In the genomic region with DNA sequence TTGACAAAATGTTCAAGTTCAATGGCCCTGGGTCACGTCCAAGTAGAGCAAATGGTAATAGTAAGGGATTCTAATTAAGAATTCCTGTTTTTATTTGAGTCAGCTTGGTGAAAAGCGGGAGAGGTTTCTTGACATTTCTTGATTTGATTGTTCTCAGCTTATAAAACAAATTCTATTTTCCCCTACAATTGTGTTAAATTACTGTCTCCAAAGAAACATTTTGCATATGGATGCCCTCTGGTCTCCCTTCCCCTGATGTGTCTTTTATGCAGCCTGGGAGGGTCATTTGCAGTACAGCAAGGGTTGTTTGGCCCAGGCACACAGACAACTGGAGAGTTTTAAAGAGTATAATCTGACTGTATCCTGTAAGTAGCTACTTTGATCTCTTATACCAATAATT, we compare ENCODE assay signal across 23 cellular contexts.
A peak's percentile ranks its signal among the peaks of the same experiment; 100 is the strongest.
DNase-seq lines count a peak whose midpoint lies in the region; ATAC-seq, FAIRE-seq and TF ChIP-seq lines count a peak whose summit lies in the region.
"Had no signal": no experiment of that assay in that cellular context is flagged by ENCODE, and none has a peak within 500 bp of the region (broad histone marks: within the 10 kb centered on the region; RNA-seq: fewer than 3 reads in every experiment).

No MANE protein-coding gene starts in this region.

- no peak for TF ChIP-seq EP300 in H1 (IDR thresholded peaks at IDR 0.05; ENCODE audit: borderline replicate concordance in 1 of 2, low read depth in 2 of 2, low read length in 2 of 2)

- no peak overlapping the region for H3K9ac ChIP-seq in H9 (ENCODE audit: extremely low read depth, insufficient read length, low read length)
- peak overlapping the region; percentile 43 for H3K9ac ChIP-seq in HUES6 (ENCODE audit: low read length)
- no peak overlapping the region for H3K9ac ChIP-seq in H1 (replicated peaks in 1 of 4; ENCODE audit: extremely low read depth in 1 of 4, low read depth in 3 of 4, low read length in 3 of 4)

- H2BK5ac ChIP-seq in H9 (ENCODE audit: insufficient read length, low read length), result no peak overlapping the region
- H2BK5ac ChIP-seq in H1 (ENCODE audit: low read depth, low read length), result peak overlapping the region; percentile 95; the same call in 1 of the 2 replicates

- H3K4me2 ChIP-seq in H9 (ENCODE audit: insufficient read depth, insufficient read length, low read length) (no peak overlapping the region), H1 (ENCODE audit: insufficient read depth in 1 of 2, low read depth in 2 of 2, low read length in 2 of 2) (peak overlapping the region; percentile 29 to 59; a peak in 2 of 4 replicates)

- H2AK5ac ChIP-seq in H9 (ENCODE audit: insufficient read length, low read length) (no peak overlapping the region), H1 (ENCODE audit: low read depth, low read length) (peak overlapping the region; percentile 47; the same call in 1 of the 2 replicates)

- H3K23me2 ChIP-seq in H9 (ENCODE audit: insufficient read length, low read depth, low read length, poor library complexity, severe bottlenecking) (no peaks in the 10 kb centered on the region), H1 (ENCODE audit: low read depth, low read length) (no peaks in the 10 kb centered on the region)

- H3K79me2 ChIP-seq in H9 (ENCODE audit: insufficient read depth, low read length) (no peaks in the 10 kb centered on the region), H1 (ENCODE audit: control insufficient read depth in 1 of 2, insufficient read depth in 2 of 2, low read length in 2 of 2) (no peaks in the 10 kb centered on the region)

- intact Hi-C loops in aorta (cut with DNase I), result no loop called here

- no peaks in the 10 kb centered on the region; the same call in 1 of the 2 replicates for H3K27me3 Mint-ChIP-seq in H9 (ENCODE audit: low read depth)
- H3K27me3 Mint-ChIP-seq: CD4-positive, alpha-beta memory T cell had no signal

- H3K23ac ChIP-seq in H9 (ENCODE audit: insufficient read length, low read depth, low read length) (no peak overlapping the region), H1 (ENCODE audit: insufficient read length) (no peak overlapping the region)

- H3K36me3 ChIP-seq in HUES6 (ENCODE audit: control insufficient read depth, insufficient read depth, low read length), result no peaks in the 10 kb centered on the region
- H3K36me3 ChIP-seq in H1 (ENCODE audit: control insufficient read depth in 2 of 4, insufficient read depth in 4 of 4, low read length in 3 of 4), result no peaks in the 10 kb centered on the region
- H3K36me3 ChIP-seq in neuron (ENCODE audit: insufficient read depth, low read length), result no peaks in the 10 kb centered on the region
- no peaks in the 10 kb centered on the region for H3K36me3 ChIP-seq in aorta (ENCODE audit: control insufficient read depth in 1 of 2, insufficient read depth in 2 of 2, low read length in 1 of 2)
- H3K36me3 ChIP-seq: MG63 had no signal

- DNase-seq in H9 (no peak), H1 (ENCODE audit: low read depth in 1 of 2, low spot score in 2 of 2) (no peak), aorta (no peak)
- no peak for DNase-seq in activated CD8-positive, alpha-beta memory T cell treated with anti-CD3 and anti-CD28 coated beads for 24 hours
- DNase-seq: CD4-positive, alpha-beta memory T cell; COR-L47; GF-D8; IMR-90; KG1; MG63; NCI-H1105 treated with DMSO at 0.1 percent for 48 hours; NCI-H146; NCI-H2029 treated with DMSO at 0.1 percent for 48 hours; NCI-H69; SHP77 treated with DMSO at 0.1 percent for 48 hours had no signal

- peaks cover 0 to 1% of the 10 kb centered on the region in 2 experiments; a peak in 2 of 5 replicates for H3K9me3 Mint-ChIP-seq in H9

- H2AFZ ChIP-seq in H9 (ENCODE audit: low read length), result no peak overlapping the region
- no peak overlapping the region for H2AFZ ChIP-seq in H1 (ENCODE audit: low read length)
- peak overlapping the region; percentile 4 for H2AFZ ChIP-seq in neuron (ENCODE audit: low read depth, low read length)

- POLR2A ChIA-PET in H1 (lab: Charles Lee; ENCODE audit: partially characterized antibody), result interaction anchor here (0.8 to 2.5 kb wide), 4 partner anchors 27 to 209 kb away, joined by 3 to 8 read pairs (median 4); partner anchors contain the start of gene SEMA6A

- H3K79me1 ChIP-seq in H9 (ENCODE audit: insufficient read depth, low read depth, low read length, poor library complexity, severe bottlenecking) (no peaks in the 10 kb centered on the region), H1 (ENCODE audit: low read depth, low read length) (no peaks in the 10 kb centered on the region)

- peaks cover 0 to 4% (median 2%) of the 10 kb centered on the region in 3 experiments; a peak in 1 of 7 replicates for H3K36me3 Mint-ChIP-seq in H9 (ENCODE audit: insufficient read depth in 1 of 3, low read depth in 3 of 3)
- H3K36me3 Mint-ChIP-seq: CD4-positive, alpha-beta memory T cell had no signal

- ATAC-seq in HG02981 (IDR thresholded peaks at IDR 0.05; ENCODE audit: unreplicated experiment) (no peak), aorta (ENCODE audit: low FRiP score) (no peak)
- ATAC-seq: Panc1 had no signal

- no peak for TF ChIP-seq RAD21 in H1 (IDR thresholded peaks at IDR 0.05 in 1 of 2, conservative IDR thresholded peaks at IDR 0.05 in 1 of 2; ENCODE audit: low read depth in 2 of 2, low read length in 2 of 2)

- H3K56ac ChIP-seq in H9 (ENCODE audit: insufficient read length, low read depth, low read length) (no peak overlapping the region), H1 (replicated peaks; ENCODE audit: insufficient read length, low read depth, low read length) (no peak overlapping the region)

- no peak for TF ChIP-seq CTCF in H9 (conservative IDR thresholded peaks at IDR 0.05)
- no peak for TF ChIP-seq CTCF in H1 (IDR thresholded peaks at IDR 0.05; ENCODE audit: control extremely low read depth in 1 of 3, insufficient read depth in 1 of 3, low read depth in 1 of 3, low read length in 3 of 3)

- H3K14ac ChIP-seq in H9 (ENCODE audit: insufficient read depth, low read length) (no peak overlapping the region), H1 (ENCODE audit: insufficient read length) (no peak overlapping the region)

- H3K27ac Mint-ChIP-seq in H9, result peak overlapping the region in 1 of 3 experiments; percentile 95; a peak in 5 of 7 replicates
- H3K27ac Mint-ChIP-seq: CD4-positive, alpha-beta memory T cell had no signal

- H3K9me3 ChIP-seq in H9 (ENCODE audit: control insufficient read depth, low read depth, low read length), result no peaks in the 10 kb centered on the region
- H3K9me3 ChIP-seq in HUES6 (ENCODE audit: control insufficient read depth, insufficient read depth, low read depth, low read length), result peaks cover 8% of the 10 kb centered on the region; the same call in 1 of the 2 replicates
- H3K9me3 ChIP-seq in H1 (ENCODE audit: insufficient read depth in 2 of 2, low read depth in 1 of 2, low read length in 1 of 2), result no peaks in the 10 kb centered on the region
- H3K9me3 ChIP-seq in neuron (ENCODE audit: low read length), result no peaks in the 10 kb centered on the region
- no peaks in the 10 kb centered on the region for H3K9me3 ChIP-seq in aorta (ENCODE audit: control insufficient read depth, low read length)
- H3K9me3 ChIP-seq: MG63 had no signal

- CTCF ChIA-PET in H1 (lab: Charles Lee; ENCODE audit: partially characterized antibody), result interaction anchor here (1.2 to 1.6 kb wide), 2 partner anchors 12 to 24 kb away, joined by 3 to 8 read pairs; no protein-coding TSS in a partner anchor

- no peak overlapping the region for H4K5ac ChIP-seq in H9 (ENCODE audit: insufficient read length, low read depth, low read length)
- no peak overlapping the region for H4K5ac ChIP-seq in H1 (ENCODE audit: insufficient read length, low read depth, low read length)

- no peaks in the 10 kb centered on the region for H4K20me1 ChIP-seq in H9 (ENCODE audit: control insufficient read depth, insufficient read depth, insufficient read length)
- H4K20me1 ChIP-seq in H1 (replicated peaks in 1 of 2; ENCODE audit: control insufficient read depth in 1 of 2, insufficient read depth in 2 of 2, low read length in 2 of 2), result no peaks in the 10 kb centered on the region

- H3K4me1 ChIP-seq in H9 (ENCODE audit: insufficient read depth, low read length) (peaks cover 3% of the 10 kb centered on the region), HUES6 (ENCODE audit: control insufficient read depth, insufficient read depth, low read length) (peaks cover 55% of the 10 kb centered on the region), H1 (replicated peaks in 1 of 4; ENCODE audit: control insufficient read depth in 3 of 4, insufficient read depth in 4 of 4, low read length in 3 of 4) (peaks cover 6 to 19% (median 15%) of the 10 kb centered on the region in 4 experiments), neuron (ENCODE audit: insufficient read depth, low read length) (peaks cover 17% of the 10 kb centered on the region), aorta (ENCODE audit: control insufficient read depth in 1 of 2, insufficient read depth in 2 of 2, low read length in 2 of 2) (no peaks in the 10 kb centered on the region)

- no peak overlapping the region; a peak in 1 of 5 replicates for H3K4me3 Mint-ChIP-seq in H9
- H3K4me3 Mint-ChIP-seq: CD4-positive, alpha-beta memory T cell had no signal

- H3T11ph ChIP-seq in H9 (ENCODE audit: low read length), result no peak overlapping the region

- FAIRE-seq in H1 (lab: Jason Lieb, UNC), result no peak
- FAIRE-seq: GM12891 had no signal

- no peak overlapping the region for H3K18ac ChIP-seq in H9 (ENCODE audit: insufficient read length, low read depth, low read length)
- 0 out of 2 replicates have a peak overlapping the region, but pooled peaks have one; percentile 19 for H3K18ac ChIP-seq in H1 (ENCODE audit: extremely low read depth, low read length)

- H3K27ac ChIP-seq in H9 (ENCODE audit: insufficient read length, low read depth, low read length), result peak overlapping the region; percentile 2
- H3K27ac ChIP-seq in HUES6 (ENCODE audit: low read depth, low read length), result peak overlapping the region; percentile 4; the same call in 1 of the 2 replicates
- H3K27ac ChIP-seq in H1 (ENCODE audit: low read depth, low read length), result no peak overlapping the region
- no peak overlapping the region for H3K27ac ChIP-seq in aorta (ENCODE audit: low read depth in 1 of 2, low read length in 2 of 2)
- H3K27ac ChIP-seq: HL-60, RWPE1, SK-N-MC had no signal

- H4K8ac ChIP-seq in H9 (replicated peaks; ENCODE audit: insufficient read length, low read depth, low read length) (no peak overlapping the region), H1 (ENCODE audit: extremely low read depth, insufficient read depth, low read length) (no peak overlapping the region)

- H3K4me1 Mint-ChIP-seq in H9, result peaks cover 53 to 57% of the 10 kb centered on the region in 2 experiments

- H2BK12ac ChIP-seq in H9 (ENCODE audit: insufficient read length, low read depth, low read length) (no peak overlapping the region), H1 (ENCODE audit: low read depth, low read length) (peak overlapping the region; percentile 73)

- no peak overlapping the region for H4K91ac ChIP-seq in H9 (ENCODE audit: insufficient read length, low read depth, low read length)
- peak overlapping the region; percentile 98 for H4K91ac ChIP-seq in H1 (replicated peaks; ENCODE audit: insufficient read length, low read length)

- H2BK15ac ChIP-seq in H9 (ENCODE audit: low read depth, low read length) (no peak overlapping the region), H1 (ENCODE audit: low read length) (no peak overlapping the region)

- H3K4me3 ChIP-seq in HUES6 (ENCODE audit: low read depth, low read length), result peak overlapping the region; percentile 1; the same call in 1 of the 2 replicates
- no peak overlapping the region for H3K4me3 ChIP-seq in H1 (ENCODE audit: extremely low read depth in 1 of 4, insufficient read depth in 2 of 4, low read depth in 3 of 4, low read length in 4 of 4)
- H3K4me3 ChIP-seq in neuron (ENCODE audit: low read length), result peak overlapping the region; percentile 35
- H3K4me3 ChIP-seq in aorta (ENCODE audit: low read length in 2 of 2), result no peak overlapping the region
- H3K4me3 ChIP-seq: MG63, SK-N-MC had no signal

- H3K27me3 ChIP-seq in H9 (ENCODE audit: insufficient read depth, low read length) (no peaks in the 10 kb centered on the region), HUES6 (ENCODE audit: control insufficient read depth, insufficient read depth, low read length) (no peaks in the 10 kb centered on the region), H1 (replicated peaks in 1 of 4; ENCODE audit: control insufficient read depth in 3 of 4, extremely low read depth in 1 of 4, insufficient read depth in 3 of 4, low read length in 3 of 4) (no peaks in the 10 kb centered on the region), neuron (ENCODE audit: insufficient read depth, low read length) (peaks cover 2% of the 10 kb centered on the region), aorta (ENCODE audit: control insufficient read depth in 1 of 2, insufficient read depth in 2 of 2, low read length in 1 of 2) (no peaks in the 10 kb centered on the region)

- no peak overlapping the region for H2BK120ac ChIP-seq in H9 (ENCODE audit: low read depth, low read length, poor library complexity, severe bottlenecking)
- peak overlapping the region; percentile 84 for H2BK120ac ChIP-seq in H1 (replicated peaks; ENCODE audit: low read depth, low read length)

- no peak for TF ChIP-seq POLR2A in H1 (IDR thresholded peaks at IDR 0.05; ENCODE audit: control extremely low read depth in 1 of 2, low read depth in 2 of 2, low read length in 2 of 2)

- no peak overlapping the region for H2BK20ac ChIP-seq in H9 (ENCODE audit: low read depth, low read length, poor library complexity, severe bottlenecking)
- peak overlapping the region; percentile 68 for H2BK20ac ChIP-seq in H1 (ENCODE audit: low read length)

- H3K4ac ChIP-seq in H9 (ENCODE audit: low read depth, low read length) (no peak overlapping the region), H1 (replicated peaks; ENCODE audit: insufficient read length, low read depth, low read length) (peak overlapping the region; percentile 86)

- no CpG with 5 or more reads among the region's 2 CpGs for WGBS in H9 (ENCODE audit: extremely low coverage, insufficient read length, low lambda C conversion rate)
- 57% methylated on average over 2 of the region's 2 CpGs; no CpG with 5 or more reads in 1 of the 2 experiments for WGBS in H1 (ENCODE audit: extremely low coverage in 1 of 2, insufficient coverage in 1 of 2, insufficient read length in 1 of 2, insufficient replicate concordance in 2 of 2, low coverage in 1 of 2, low lambda C conversion rate in 2 of 2, missing lambda C conversion rate in 1 of 2), 2 experiments
- WGBS in aorta, 2 donors, result 84 to 94% methylated on average over 2 of the region's 2 CpGs

Comparison
In these comparisons a context has a peak if more than half of its experiments do, and no peak if none do; other contexts are left out.
1. H3K27ac ChIP-seq: peak in H9 (single experiment) and HUES6 (single experiment); none in H1 (single experiment) and aorta (0 of 2).
2. H3K4me3 ChIP-seq: peak in HUES6 (single experiment) and neuron (single experiment); none in H1 (0 of 4) and aorta (0 of 2).